Comparison of ENCODE assay signal across 12 cellular contexts in genomic region chr2:218059289-218059688, GRCh38. TPM values are rescaled to one million over a fixed set of nuclear protein-coding genes. Genes with fewer than 3 reads are reported as not detected.
"Had no signal": no experiment of that assay in that cellular context is flagged by ENCODE, and none has a peak within 500 bp of the region (broad histone marks: within the 10 kb centered on the region; RNA-seq: fewer than 3 reads in every experiment).

No MANE protein-coding gene starts in this region.

- H3K9me3 ChIP-seq: HAP-1 had no signal

- H3K4me3 ChIP-seq: GM23248, HAP-1 had no signal

- FAIRE-seq: HepG2 had no signal

- H3K4me1 ChIP-seq: HAP-1 had no signal

- DNase-seq: GM23248, GOT3, H7, HFFc6, KBM-7 had no signal

- ATAC-seq: HCT116, HepG2 had no signal

- H3K27ac ChIP-seq: GM23248, HL-60 had no signal

- H3K36me3 ChIP-seq: HAP-1 had no signal

RNA-seq across cellular contexts. Expression of gene RUFY4, which starts 9.8 kb away (rescaled TPM):
- total RNA-seq: GM23248, H4, H7, HepG2, HFFc6, HT1080 had no signal
- polyA plus RNA-seq: GM23248, HepG2 had no signal

RNA-seq across cellular contexts. Expression of gene TNS1, which starts 56.5 kb away (rescaled TPM):
- polyA plus RNA-seq: IgD-negative memory B cell had no signal
